ENCODE assay signal across 1 cellular context in the genomic region with DNA sequence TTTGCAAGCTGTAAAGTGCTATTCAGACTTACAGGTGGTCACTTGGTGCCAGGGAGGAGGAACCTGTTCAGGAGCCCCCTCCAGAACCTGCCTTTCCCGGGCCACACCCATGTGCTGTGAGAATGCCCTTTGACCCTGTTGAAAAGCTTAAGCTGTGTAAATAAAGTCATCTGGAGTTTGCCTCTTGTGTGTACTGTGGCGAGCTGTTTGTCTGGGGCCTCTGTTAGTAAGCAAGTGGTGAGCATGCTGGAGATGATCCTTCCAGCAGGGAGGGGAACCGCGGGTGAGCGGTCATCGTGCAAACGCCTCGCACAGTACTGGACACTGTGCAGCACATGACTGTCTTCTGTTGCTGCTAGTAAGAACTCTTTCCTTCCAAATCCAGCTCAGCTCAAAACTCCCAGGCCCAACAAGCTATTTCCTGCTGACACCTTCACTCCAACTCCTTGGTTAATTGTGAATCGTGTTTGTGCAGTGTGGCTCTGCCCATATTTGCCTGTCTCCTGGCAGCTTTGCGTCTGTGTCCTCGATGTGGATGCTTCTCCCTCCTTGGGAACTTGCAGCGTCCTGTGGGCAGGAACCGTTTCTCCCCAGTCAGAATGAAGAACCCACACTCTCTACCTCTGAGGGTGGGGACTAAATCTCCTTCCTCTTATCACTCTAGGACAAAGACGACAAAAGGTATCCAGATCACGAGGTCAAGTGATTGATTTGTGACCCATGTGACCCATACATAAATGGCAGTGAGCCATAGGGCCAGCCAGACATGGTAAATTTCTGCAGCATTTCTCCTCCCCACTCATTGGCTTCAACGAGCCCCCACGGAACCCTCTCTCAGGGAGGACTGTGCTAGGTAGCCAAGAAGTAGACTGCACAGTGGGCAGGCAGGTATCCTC.
TF ChIP-seq lines count a peak whose summit lies in the region.

No MANE protein-coding gene starts in this region.

TF ChIP-seq in K562, 482 proteins besides CTCF, POLR2A, EP300 and RAD21 (continued from another document and continues in another):
- TF ChIP-seq NFXL1 (CRISPR knock-in tag; IDR thresholded peaks at IDR 0.05) (no peak), ZNF696 (CRISPR knock-in tag; conservative IDR thresholded peaks at IDR 0.05) (no peak), HBP1 (CRISPR knock-in tag; IDR thresholded peaks at IDR 0.05) (no peak), TRIM28 (IDR thresholded peaks at IDR 0.05) (0 out of 2 replicates have a peak, but pooled peaks have one; percentile 46), MAX (CRISPR knock-in tag; IDR thresholded peaks at IDR 0.05) (peak; percentile 76), CBX2 (IDR thresholded peaks at IDR 0.05; ENCODE audit: insufficient read depth, low read length, poor library complexity, severe bottlenecking) (no peak), SMAD1 (IDR thresholded peaks at IDR 0.05; ENCODE audit: low read depth, low read length, partially characterized antibody) (no peak), RBM34 (IDR thresholded peaks at IDR 0.05; ENCODE audit: borderline replicate concordance, insufficient read depth, low read length) (no peak), ZNF146 (CRISPR knock-in tag; IDR thresholded peaks at IDR 0.05; ENCODE audit: unreplicated experiment) (no peak), CBX5 (IDR thresholded peaks at IDR 0.05; ENCODE audit: borderline replicate concordance, low read depth) (no peak), ZBTB8A (IDR thresholded peaks at IDR 0.05; ENCODE audit: partially characterized antibody) (no peak), ZNF324 (CRISPR knock-in tag; IDR thresholded peaks at IDR 0.05) (no peak), E4F1 (CRISPR knock-in tag; IDR thresholded peaks at IDR 0.05; ENCODE audit: borderline replicate concordance) (no peak), ZNF274 (IDR thresholded peaks at IDR 0.05; ENCODE audit: borderline replicate concordance, low read depth, low read length) (no peak), XRCC3 (IDR thresholded peaks at IDR 0.05) (no peak), DMBX1 (CRISPR knock-in tag; IDR thresholded peaks at IDR 0.05; ENCODE audit: borderline replicate concordance) (peak; percentile 66), SREBF2 (CRISPR knock-in tag; IDR thresholded peaks at IDR 0.05) (no peak), GTF2F1 (IDR thresholded peaks at IDR 0.05; ENCODE audit: low read depth, low read length) (no peak), REST (CRISPR knock-in tag; IDR thresholded peaks at IDR 0.05; ENCODE audit: low read depth) (no peak), ZBTB40 (IDR thresholded peaks at IDR 0.05) (no peak), ZBTB40 (CRISPR knock-in tag; IDR thresholded peaks at IDR 0.05) (0 out of 2 replicates have a peak, but pooled peaks have one; percentile 23)
- TF ChIP-seq, protein P1, sequence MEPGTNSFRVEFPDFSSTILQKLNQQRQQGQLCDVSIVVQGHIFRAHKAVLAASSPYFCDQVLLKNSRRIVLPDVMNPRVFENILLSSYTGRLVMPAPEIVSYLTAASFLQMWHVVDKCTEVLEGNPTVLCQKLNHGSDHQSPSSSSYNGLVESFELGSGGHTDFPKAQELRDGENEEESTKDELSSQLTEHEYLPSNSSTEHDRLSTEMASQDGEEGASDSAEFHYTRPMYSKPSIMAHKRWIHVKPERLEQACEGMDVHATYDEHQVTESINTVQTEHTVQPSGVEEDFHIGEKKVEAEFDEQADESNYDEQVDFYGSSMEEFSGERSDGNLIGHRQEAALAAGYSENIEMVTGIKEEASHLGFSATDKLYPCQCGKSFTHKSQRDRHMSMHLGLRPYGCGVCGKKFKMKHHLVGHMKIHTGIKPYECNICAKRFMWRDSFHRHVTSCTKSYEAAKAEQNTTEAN (CRISPR knock-in tag; IDR thresholded peaks at IDR 0.05): 0 out of 2 replicates have a peak, but pooled peaks have one; percentile 7
